Comparison of ENCODE assay signal across 17 cellular contexts in genomic region chr9:113185271-113185670, GRCh38.
"Had no signal": no experiment of that assay in that cellular context is flagged by ENCODE, and none has a peak within 500 bp of the region (broad histone marks: within the 10 kb centered on the region; RNA-seq: fewer than 3 reads in every experiment).

No MANE protein-coding gene starts in this region.

- H3K4me3 ChIP-seq: gastrocnemius medialis, heart right ventricle, left ventricle myocardium inferior, ovary, uterus had no signal

- H3K9me3 Mint-ChIP-seq: activated CD4-positive, alpha-beta memory T cell treated with anti-CD3 and anti-CD28 coated beads for 36 hours; stimulated activated naive CD8-positive, alpha-beta T cell treated with anti-CD3 and anti-CD28 coated beads, Interleukin-15, amount 100 ng/mL, for 72 hours had no signal

- H3K4me1 ChIP-seq: gastrocnemius medialis, uterus had no signal

- H3K27me3 ChIP-seq: gastrocnemius medialis, heart right ventricle, ovary, uterus had no signal

- H3K4me1 Mint-ChIP-seq: stimulated activated naive CD8-positive, alpha-beta T cell treated with anti-CD3 and anti-CD28 coated beads, Interleukin-15, amount 100 ng/mL, for 72 hours had no signal

- DNase-seq: activated CD4-positive, alpha-beta memory T cell treated with anti-CD3 and anti-CD28 coated beads for 36 hours; activated CD4-positive, CD25-positive, alpha-beta regulatory T cell treated with anti-CD3 and anti-CD28 coated beads, Interleukin-2, amount 50 U/mL, for 72 hours; activated gamma-delta T cell treated with Interleukin-2 at 50 U/mL for 16 hours; activated T-cell treated with anti-CD3 and anti-CD28 coated beads, Interleukin-2, amount 50 U/mL, for 48 hours; central memory CD4-positive, alpha-beta T cell; cortex of kidney; gastrocnemius medialis; heart right ventricle; islet precursor cell; left ventricle myocardium inferior; ovary; stimulated activated CD4-positive, alpha-beta T cell treated with anti-CD3 and anti-CD28 coated beads, Interleukin-4, amount 100 ng/mL, for 1 hour; stimulated activated CD8-positive, alpha-beta memory T cell treated with anti-CD3 and anti-CD28 coated beads, Interleukin-4, amount 100 ng/mL, for 48 hours; stimulated activated naive CD8-positive, alpha-beta T cell treated with anti-CD3 and anti-CD28 coated beads, Interleukin-15, amount 100 ng/mL, for 72 hours; SW 1271; T-helper 9 cell; uterus had no signal

- H3K4me3 Mint-ChIP-seq: activated CD4-positive, alpha-beta memory T cell treated with anti-CD3 and anti-CD28 coated beads for 36 hours; stimulated activated naive CD8-positive, alpha-beta T cell treated with anti-CD3 and anti-CD28 coated beads, Interleukin-15, amount 100 ng/mL, for 72 hours had no signal

- H3K27ac ChIP-seq: gastrocnemius medialis, heart right ventricle, left ventricle myocardium inferior, ovary, uterus had no signal

- H3K36me3 ChIP-seq: ovary, uterus had no signal

- H3K27ac Mint-ChIP-seq: activated CD4-positive, alpha-beta memory T cell treated with anti-CD3 and anti-CD28 coated beads for 36 hours had no signal

- ATAC-seq: gastrocnemius medialis; heart right ventricle; stimulated activated naive CD8-positive, alpha-beta T cell treated with anti-CD3 and anti-CD28 coated beads, Interleukin-15, amount 100 ng/mL, for 72 hours had no signal

- H3K9me3 ChIP-seq: gastrocnemius medialis, heart right ventricle, left ventricle myocardium inferior, ovary, uterus had no signal

- H3K27me3 Mint-ChIP-seq: activated CD4-positive, alpha-beta memory T cell treated with anti-CD3 and anti-CD28 coated beads for 36 hours; stimulated activated naive CD8-positive, alpha-beta T cell treated with anti-CD3 and anti-CD28 coated beads, Interleukin-15, amount 100 ng/mL, for 72 hours had no signal
